Comparison of ENCODE assay signal across 1 cellular context in genomic region chr1:182235952-182236650, GRCh38.
TF ChIP-seq lines count a peak whose summit lies in the region.

No MANE protein-coding gene starts in this region.

TF ChIP-seq in K562, 482 proteins besides CTCF, POLR2A, EP300 and RAD21 (continued from another document):
- TF ChIP-seq, protein P1, sequence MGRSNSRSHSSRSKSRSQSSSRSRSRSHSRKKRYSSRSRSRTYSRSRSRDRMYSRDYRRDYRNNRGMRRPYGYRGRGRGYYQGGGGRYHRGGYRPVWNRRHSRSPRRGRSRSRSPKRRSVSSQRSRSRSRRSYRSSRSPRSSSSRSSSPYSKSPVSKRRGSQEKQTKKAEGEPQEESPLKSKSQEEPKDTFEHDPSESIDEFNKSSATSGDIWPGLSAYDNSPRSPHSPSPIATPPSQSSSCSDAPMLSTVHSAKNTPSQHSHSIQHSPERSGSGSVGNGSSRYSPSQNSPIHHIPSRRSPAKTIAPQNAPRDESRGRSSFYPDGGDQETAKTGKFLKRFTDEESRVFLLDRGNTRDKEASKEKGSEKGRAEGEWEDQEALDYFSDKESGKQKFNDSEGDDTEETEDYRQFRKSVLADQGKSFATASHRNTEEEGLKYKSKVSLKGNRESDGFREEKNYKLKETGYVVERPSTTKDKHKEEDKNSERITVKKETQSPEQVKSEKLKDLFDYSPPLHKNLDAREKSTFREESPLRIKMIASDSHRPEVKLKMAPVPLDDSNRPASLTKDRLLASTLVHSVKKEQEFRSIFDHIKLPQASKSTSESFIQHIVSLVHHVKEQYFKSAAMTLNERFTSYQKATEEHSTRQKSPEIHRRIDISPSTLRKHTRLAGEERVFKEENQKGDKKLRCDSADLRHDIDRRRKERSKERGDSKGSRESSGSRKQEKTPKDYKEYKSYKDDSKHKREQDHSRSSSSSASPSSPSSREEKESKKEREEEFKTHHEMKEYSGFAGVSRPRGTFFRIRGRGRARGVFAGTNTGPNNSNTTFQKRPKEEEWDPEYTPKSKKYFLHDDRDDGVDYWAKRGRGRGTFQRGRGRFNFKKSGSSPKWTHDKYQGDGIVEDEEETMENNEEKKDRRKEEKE (IDR thresholded peaks at IDR 0.05; ENCODE audit: borderline replicate concordance in 1 of 2, control insufficient read depth in 1 of 2, low read depth in 2 of 2, low read length in 1 of 2), result 0 out of 4 replicates have a peak, but pooled peaks of 1 of the 2 experiments have one; percentile 45
- TF ChIP-seq ZNF280A (IDR thresholded peaks at IDR 0.05; ENCODE audit: low read depth, partially characterized antibody) (no peak), MCM7 (IDR thresholded peaks at IDR 0.05) (no peak), HES1 (IDR thresholded peaks at IDR 0.05; ENCODE audit: low read depth) (no peak; the same call in 1 of the 2 replicates), HLTF (IDR thresholded peaks at IDR 0.05) (no peak), ZNF347 (CRISPR knock-in tag; IDR thresholded peaks at IDR 0.05; ENCODE audit: low read depth) (no peak), TGIF2 (CRISPR knock-in tag; IDR thresholded peaks at IDR 0.05) (no peak)
- TF ChIP-seq, protein P2, sequence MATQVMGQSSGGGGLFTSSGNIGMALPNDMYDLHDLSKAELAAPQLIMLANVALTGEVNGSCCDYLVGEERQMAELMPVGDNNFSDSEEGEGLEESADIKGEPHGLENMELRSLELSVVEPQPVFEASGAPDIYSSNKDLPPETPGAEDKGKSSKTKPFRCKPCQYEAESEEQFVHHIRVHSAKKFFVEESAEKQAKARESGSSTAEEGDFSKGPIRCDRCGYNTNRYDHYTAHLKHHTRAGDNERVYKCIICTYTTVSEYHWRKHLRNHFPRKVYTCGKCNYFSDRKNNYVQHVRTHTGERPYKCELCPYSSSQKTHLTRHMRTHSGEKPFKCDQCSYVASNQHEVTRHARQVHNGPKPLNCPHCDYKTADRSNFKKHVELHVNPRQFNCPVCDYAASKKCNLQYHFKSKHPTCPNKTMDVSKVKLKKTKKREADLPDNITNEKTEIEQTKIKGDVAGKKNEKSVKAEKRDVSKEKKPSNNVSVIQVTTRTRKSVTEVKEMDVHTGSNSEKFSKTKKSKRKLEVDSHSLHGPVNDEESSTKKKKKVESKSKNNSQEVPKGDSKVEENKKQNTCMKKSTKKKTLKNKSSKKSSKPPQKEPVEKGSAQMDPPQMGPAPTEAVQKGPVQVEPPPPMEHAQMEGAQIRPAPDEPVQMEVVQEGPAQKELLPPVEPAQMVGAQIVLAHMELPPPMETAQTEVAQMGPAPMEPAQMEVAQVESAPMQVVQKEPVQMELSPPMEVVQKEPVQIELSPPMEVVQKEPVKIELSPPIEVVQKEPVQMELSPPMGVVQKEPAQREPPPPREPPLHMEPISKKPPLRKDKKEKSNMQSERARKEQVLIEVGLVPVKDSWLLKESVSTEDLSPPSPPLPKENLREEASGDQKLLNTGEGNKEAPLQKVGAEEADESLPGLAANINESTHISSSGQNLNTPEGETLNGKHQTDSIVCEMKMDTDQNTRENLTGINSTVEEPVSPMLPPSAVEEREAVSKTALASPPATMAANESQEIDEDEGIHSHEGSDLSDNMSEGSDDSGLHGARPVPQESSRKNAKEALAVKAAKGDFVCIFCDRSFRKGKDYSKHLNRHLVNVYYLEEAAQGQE (CRISPR knock-in tag; IDR thresholded peaks at IDR 0.05; ENCODE audit: low read depth), result no peak
